ENCODE assay signal across 1 cellular context in genomic region chr14:54773171-54774006, GRCh38.
TF ChIP-seq lines count a peak whose summit lies in the region.

No MANE protein-coding gene starts in this region.

TF ChIP-seq in GM23338, 12 proteins besides CTCF, POLR2A, EP300 and RAD21 (continued from another document):
- TF ChIP-seq, protein P1, sequence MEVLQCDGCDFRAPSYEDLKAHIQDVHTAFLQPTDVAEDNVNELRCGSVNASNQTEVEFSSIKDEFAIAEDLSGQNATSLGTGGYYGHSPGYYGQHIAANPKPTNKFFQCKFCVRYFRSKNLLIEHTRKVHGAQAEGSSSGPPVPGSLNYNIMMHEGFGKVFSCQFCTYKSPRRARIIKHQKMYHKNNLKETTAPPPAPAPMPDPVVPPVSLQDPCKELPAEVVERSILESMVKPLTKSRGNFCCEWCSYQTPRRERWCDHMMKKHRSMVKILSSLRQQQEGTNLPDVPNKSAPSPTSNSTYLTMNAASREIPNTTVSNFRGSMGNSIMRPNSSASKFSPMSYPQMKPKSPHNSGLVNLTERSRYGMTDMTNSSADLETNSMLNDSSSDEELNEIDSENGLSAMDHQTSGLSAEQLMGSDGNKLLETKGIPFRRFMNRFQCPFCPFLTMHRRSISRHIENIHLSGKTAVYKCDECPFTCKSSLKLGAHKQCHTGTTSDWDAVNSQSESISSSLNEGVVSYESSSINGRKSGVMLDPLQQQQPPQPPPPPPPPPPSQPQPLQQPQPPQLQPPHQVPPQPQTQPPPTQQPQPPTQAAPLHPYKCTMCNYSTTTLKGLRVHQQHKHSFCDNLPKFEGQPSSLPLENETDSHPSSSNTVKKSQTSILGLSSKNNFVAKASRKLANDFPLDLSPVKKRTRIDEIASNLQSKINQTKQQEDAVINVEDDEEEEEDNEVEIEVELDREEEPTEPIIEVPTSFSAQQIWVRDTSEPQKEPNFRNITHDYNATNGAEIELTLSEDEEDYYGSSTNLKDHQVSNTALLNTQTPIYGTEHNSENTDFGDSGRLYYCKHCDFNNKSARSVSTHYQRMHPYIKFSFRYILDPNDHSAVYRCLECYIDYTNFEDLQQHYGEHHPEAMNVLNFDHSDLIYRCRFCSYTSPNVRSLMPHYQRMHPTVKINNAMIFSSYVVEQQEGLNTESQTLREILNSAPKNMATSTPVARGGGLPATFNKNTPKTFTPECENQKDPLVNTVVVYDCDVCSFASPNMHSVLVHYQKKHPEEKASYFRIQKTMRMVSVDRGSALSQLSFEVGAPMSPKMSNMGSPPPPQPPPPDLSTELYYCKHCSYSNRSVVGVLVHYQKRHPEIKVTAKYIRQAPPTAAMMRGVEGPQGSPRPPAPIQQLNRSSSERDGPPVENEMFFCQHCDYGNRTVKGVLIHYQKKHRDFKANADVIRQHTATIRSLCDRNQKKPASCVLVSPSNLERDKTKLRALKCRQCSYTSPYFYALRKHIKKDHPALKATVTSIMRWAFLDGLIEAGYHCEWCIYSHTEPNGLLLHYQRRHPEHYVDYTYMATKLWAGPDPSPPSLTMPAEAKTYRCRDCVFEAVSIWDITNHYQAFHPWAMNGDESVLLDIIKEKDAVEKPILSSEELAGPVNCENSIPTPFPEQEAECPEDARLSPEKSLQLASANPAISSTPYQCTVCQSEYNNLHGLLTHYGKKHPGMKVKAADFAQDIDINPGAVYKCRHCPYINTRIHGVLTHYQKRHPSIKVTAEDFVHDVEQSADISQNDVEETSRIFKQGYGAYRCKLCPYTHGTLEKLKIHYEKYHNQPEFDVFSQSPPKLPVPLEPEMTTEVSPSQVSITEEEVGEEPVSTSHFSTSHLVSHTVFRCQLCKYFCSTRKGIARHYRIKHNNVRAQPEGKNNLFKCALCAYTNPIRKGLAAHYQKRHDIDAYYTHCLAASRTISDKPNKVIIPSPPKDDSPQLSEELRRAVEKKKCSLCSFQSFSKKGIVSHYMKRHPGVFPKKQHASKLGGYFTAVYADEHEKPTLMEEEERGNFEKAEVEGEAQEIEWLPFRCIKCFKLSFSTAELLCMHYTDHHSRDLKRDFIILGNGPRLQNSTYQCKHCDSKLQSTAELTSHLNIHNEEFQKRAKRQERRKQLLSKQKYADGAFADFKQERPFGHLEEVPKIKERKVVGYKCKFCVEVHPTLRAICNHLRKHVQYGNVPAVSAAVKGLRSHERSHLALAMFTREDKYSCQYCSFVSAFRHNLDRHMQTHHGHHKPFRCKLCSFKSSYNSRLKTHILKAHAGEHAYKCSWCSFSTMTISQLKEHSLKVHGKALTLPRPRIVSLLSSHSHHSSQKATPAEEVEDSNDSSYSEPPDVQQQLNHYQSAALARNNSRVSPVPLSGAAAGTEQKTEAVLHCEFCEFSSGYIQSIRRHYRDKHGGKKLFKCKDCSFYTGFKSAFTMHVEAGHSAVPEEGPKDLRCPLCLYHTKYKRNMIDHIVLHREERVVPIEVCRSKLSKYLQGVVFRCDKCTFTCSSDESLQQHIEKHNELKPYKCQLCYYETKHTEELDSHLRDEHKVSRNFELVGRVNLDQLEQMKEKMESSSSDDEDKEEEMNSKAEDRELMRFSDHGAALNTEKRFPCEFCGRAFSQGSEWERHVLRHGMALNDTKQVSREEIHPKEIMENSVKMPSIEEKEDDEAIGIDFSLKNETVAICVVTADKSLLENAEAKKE (CRISPR knock-in tag; IDR thresholded peaks at IDR 0.05) = no peak
- TF ChIP-seq NANOG (IDR thresholded peaks at IDR 0.05; ENCODE audit: borderline replicate concordance) (no peak), POLR2AphosphoS5 (IDR thresholded peaks at IDR 0.05; ENCODE audit: low read depth) (no peak)
